Comparison of ENCODE assay signal across 10 cellular contexts in genomic region chr6:88177961-88178464, GRCh38. TPM values are rescaled to one million over a fixed set of nuclear protein-coding genes. Genes with fewer than 3 reads are reported as not detected.
DNase-seq lines count a peak whose midpoint lies in the region; ATAC-seq and TF ChIP-seq lines count a peak whose summit lies in the region.
"Had no signal": no experiment of that assay in that cellular context is flagged by ENCODE, and none has a peak within 500 bp of the region (broad histone marks: within the 10 kb centered on the region; RNA-seq: fewer than 3 reads in every experiment).

No MANE protein-coding gene starts in this region.

- no peaks in the 10 kb centered on the region for H3K79me2 ChIP-seq in smooth muscle cell (ENCODE audit: low read depth)

- CTCF ChIA-PET in MCF 10A (lab: Yijun Ruan, JAX): interaction anchor here (0.6 kb wide), 1 partner anchor 185 kb away, joined by 4 read pairs; no protein-coding TSS in a partner anchor

- intact Hi-C loops in MCF 10A (cut with micrococcal nuclease) (no loop called here), breast epithelium (cut with DNase I; ENCODE audit: low total_unique reads) (loop anchor here (10.0 kb wide), 1 partner anchor 1677 kb away; no protein-coding TSS in a partner anchor)

- H4K20me1 ChIP-seq in smooth muscle cell (ENCODE audit: low read depth): no peaks in the 10 kb centered on the region

- WGBS in smooth muscle cell (ENCODE audit: low lambda C conversion rate): 60% methylated on average over 3 of the region's 3 CpGs

- H3K4me3 ChIP-seq in breast epithelium: no peak overlapping the region
- no peak overlapping the region for H3K4me3 ChIP-seq in smooth muscle cell

- peaks cover 6% of the 10 kb centered on the region for H3K4me1 Mint-ChIP-seq in MCF 10A (ENCODE audit: insufficient read depth, unreplicated experiment)
- H3K4me1 Mint-ChIP-seq: central memory CD8-positive, alpha-beta T cell had no signal

- H3K9me3 ChIP-seq in breast epithelium (no peaks in the 10 kb centered on the region), smooth muscle cell (replicated peaks; ENCODE audit: low read depth) (no peaks in the 10 kb centered on the region)
- H3K9me3 ChIP-seq: SK-N-SH had no signal

- H3K27me3 ChIP-seq in breast epithelium (no peaks in the 10 kb centered on the region), smooth muscle cell (ENCODE audit: low read depth) (no peaks in the 10 kb centered on the region)

- no peak overlapping the region for H3K27ac ChIP-seq in breast epithelium
- no peak overlapping the region for H3K27ac ChIP-seq in smooth muscle cell (ENCODE audit: low read depth)

- H3K27ac Mint-ChIP-seq in MCF 10A (ENCODE audit: low read depth, unreplicated experiment): no peak overlapping the region

- H3F3A ChIP-seq in smooth muscle cell (ENCODE audit: low read depth): no peaks in the 10 kb centered on the region

- H3K36me3 ChIP-seq in breast epithelium (no peaks in the 10 kb centered on the region), smooth muscle cell (ENCODE audit: low read depth) (no peaks in the 10 kb centered on the region)

- POLR2A ChIA-PET in MCF 10A (lab: Yijun Ruan, JAX): interaction anchor here (0.6 kb wide), 1 partner anchor 8 kb away, joined by 3 read pairs; no protein-coding TSS in a partner anchor

- H3K9ac ChIP-seq in smooth muscle cell (ENCODE audit: low read depth): no peak overlapping the region
- H3K9ac ChIP-seq: SK-N-SH had no signal

- no peaks in the 10 kb centered on the region for H3K9me3 Mint-ChIP-seq in MCF 10A (ENCODE audit: unreplicated experiment)
- H3K9me3 Mint-ChIP-seq: central memory CD8-positive, alpha-beta T cell had no signal

- no peaks in the 10 kb centered on the region for H3K4me1 ChIP-seq in breast epithelium
- H3K4me1 ChIP-seq in smooth muscle cell (ENCODE audit: low read depth): no peaks in the 10 kb centered on the region

- no peak overlapping the region for H2AFZ ChIP-seq in smooth muscle cell (ENCODE audit: low read depth)

- no peak for TF ChIP-seq POLR2A in breast epithelium (IDR thresholded peaks at IDR 0.05)

- H3K4me3 Mint-ChIP-seq in MCF 10A (ENCODE audit: unreplicated experiment): no peak overlapping the region
- H3K4me3 Mint-ChIP-seq: central memory CD8-positive, alpha-beta T cell had no signal

- H3K27me3 Mint-ChIP-seq in MCF 10A (ENCODE audit: insufficient read depth, unreplicated experiment): no peaks in the 10 kb centered on the region

- DNase-seq in MCF 10A (ENCODE audit: unreplicated experiment) (peak; percentile 50), breast epithelium (ENCODE audit: low spot score in 2 of 2) (no peak), SKM-1 (lab: John Stamatoyannopoulos, UW; ENCODE audit: unreplicated experiment) (peak; percentile 40), smooth muscle cell (lab: John Stamatoyannopoulos, UW; ENCODE audit: unreplicated experiment) (no peak), ureter (ENCODE audit: low spot score) (no peak), NCI-H345 (lab: John Stamatoyannopoulos, UW) (no peak), NCI-H1092 treated with DMSO at 0.1 percent for 48 hours (lab: John Stamatoyannopoulos, UW) (no peak)
- DNase-seq: SK-N-SH had no signal

- no TSS peak for BruUV-seq in MCF 10A (replicated peaks; lab: Mats Ljungman, UMichigan)

- no peaks in the 10 kb centered on the region for H3K36me3 Mint-ChIP-seq in MCF 10A (ENCODE audit: insufficient read depth, unreplicated experiment)

- no peak overlapping the region for H3K4me2 ChIP-seq in smooth muscle cell
- H3K4me2 ChIP-seq: SK-N-SH had no signal

- no peak for TF ChIP-seq CTCF in MCF 10A (IDR thresholded peaks at IDR 0.05; ENCODE audit: unreplicated experiment)
- no peak for TF ChIP-seq CTCF in breast epithelium (IDR thresholded peaks at IDR 0.05)
- TF ChIP-seq CTCF in smooth muscle cell (IDR thresholded peaks at IDR 0.05; ENCODE audit: borderline replicate concordance, insufficient read depth, poor library complexity, severe bottlenecking): no peak

- peak; percentile 81 for ATAC-seq in HG03095 (IDR thresholded peaks at IDR 0.05; ENCODE audit: unreplicated experiment)

RNA-seq across cellular contexts. Expression of gene CNR1, which starts 11.9 kb away (rescaled TPM):
- 0.16 TPM in 1 of 2 replicates, not detected in the other for total RNA-seq in MCF 10A (2022)
- total RNA-seq in breast epithelium: 10 to 100 TPM in 2 of 3 donors, 1 to 10 TPM in 1; 9.4 to 34.2 (median 30.2) TPM
- total RNA-seq in smooth muscle cell: not detected in 2 replicates
- polyA plus RNA-seq in smooth muscle cell: not detected in 2 replicates
- total RNA-seq in ureter: 9.4 TPM
- polyA plus RNA-seq: SK-N-SH had no signal

Comparison
In these comparisons a context has a peak if more than half of its experiments do, and no peak if none do; other contexts are left out.
1. DNase-seq: peak in MCF 10A (single experiment) and SKM-1 (single experiment); none in breast epithelium (0 of 2), smooth muscle cell (single experiment), ureter (single experiment), NCI-H345 (single experiment) and NCI-H1092 treated with DMSO at 0.1 percent for 48 hours (single experiment).